Comparison of ENCODE assay signal across 18 cellular contexts in genomic region chr3:72299823-72300222, GRCh38.
DNase-seq lines count a peak whose midpoint lies in the region; ATAC-seq and TF ChIP-seq lines count a peak whose summit lies in the region.
"Had no signal": no experiment of that assay in that cellular context is flagged by ENCODE, and none has a peak within 500 bp of the region (broad histone marks: within the 10 kb centered on the region; RNA-seq: fewer than 3 reads in every experiment).

No MANE protein-coding gene starts in this region.

- DNase-seq in HCT116 (ENCODE audit: low read depth, low spot score) (peak; percentile 21), mucosa of descending colon (peak in 1 of 3 donors; percentile 56), globus pallidus (ENCODE audit: low spot score) (no peak)
- DNase-seq: ACHN, AML-193, COR-L47, DMS 273 treated with DMSO at 0.1 percent for 48 hours, KG1, NCI-H1436, NCI-H2171, NCI-H526, SW 1271 had no signal

- POLR2A ChIA-PET in HCT116 (lab: Charles Lee): no interaction called here

- no TSS peak for BruUV-seq in HCT116 (replicated peaks; lab: Mats Ljungman, UMichigan)

- H3K4me1 ChIP-seq in HCT116 (ENCODE audit: control insufficient read depth in 1 of 2, insufficient read depth in 2 of 2, low read length in 2 of 2) (peaks cover 0 to 20% of the 10 kb centered on the region in 2 experiments; a peak in 2 of 4 replicates), mucosa of descending colon (ENCODE audit: low read depth) (no peaks in the 10 kb centered on the region)

- H3K27me3 ChIP-seq in HCT116 (ENCODE audit: insufficient read depth, low read length): peaks cover 2% of the 10 kb centered on the region; the same call in 1 of the 2 replicates

- no peaks in the 10 kb centered on the region for H3K9me2 ChIP-seq in HCT116 (ENCODE audit: insufficient read depth)

- CTCF ChIA-PET in HCT116 (lab: Charles Lee): no interaction called here

- no peaks in the 10 kb centered on the region for H3K79me2 ChIP-seq in HCT116 (ENCODE audit: insufficient read depth, low read length)

- TF ChIP-seq POLR2A in HCT116 (IDR thresholded peaks at IDR 0.05; ENCODE audit: borderline replicate concordance, extremely low read depth, insufficient read depth, insufficient read length): no peak

- intact Hi-C loops in HCT116 (cut with micrococcal nuclease) (no loop called here), mucosa of descending colon (cut with DNase I, micrococcal nuclease) (no loop called here)

- H4K20me1 ChIP-seq in HCT116 (ENCODE audit: insufficient read depth): no peaks in the 10 kb centered on the region

- ATAC-seq in HCT116 (peak; percentile 60), esophagus mucosa (peak; percentile 84), mucosa of descending colon (peak; percentile 74), HG02642 (IDR thresholded peaks at IDR 0.05; ENCODE audit: poor library complexity, unreplicated experiment) (no peak), GM18870 (IDR thresholded peaks at IDR 0.05; ENCODE audit: unreplicated experiment) (no peak)
- ATAC-seq: GM12878, Panc1 had no signal

- TF ChIP-seq RAD21 in HCT116 (IDR thresholded peaks at IDR 0.05; ENCODE audit: low read depth): no peak

- no peak overlapping the region for H2AFZ ChIP-seq in HCT116 (ENCODE audit: low read depth, low read length, poor library complexity, severe bottlenecking)

- H3K36me3 ChIP-seq in HCT116 (ENCODE audit: control insufficient read depth in 1 of 2, insufficient read depth in 2 of 2, low read length in 2 of 2): no peaks in the 10 kb centered on the region
- no peaks in the 10 kb centered on the region for H3K36me3 ChIP-seq in mucosa of descending colon (ENCODE audit: low read depth)

- H3K4me3 ChIP-seq in HCT116 (replicated peaks in 1 of 2; ENCODE audit: low read depth in 1 of 2, low read length in 2 of 2) (no peak overlapping the region), mucosa of descending colon (no peak overlapping the region)
- H3K4me3 ChIP-seq: GM12878 had no signal

- TF ChIP-seq CTCF in HCT116 (IDR thresholded peaks at IDR 0.05 in 2 of 3, conservative IDR thresholded peaks at IDR 0.05 in 1 of 3; ENCODE audit: borderline replicate concordance in 1 of 3, insufficient read depth in 1 of 3, low read depth in 2 of 3, low read length in 2 of 3) (no peak), VCaP (conservative IDR thresholded peaks at IDR 0.05) (no peak), mucosa of descending colon (IDR thresholded peaks at IDR 0.05) (no peak)

- no peak overlapping the region for H3K27ac ChIP-seq in HCT116 (ENCODE audit: low read depth, low read length)
- H3K27ac ChIP-seq in VCaP: peak overlapping the region; percentile 94

- peak overlapping the region; percentile 37 for H3K4me2 ChIP-seq in HCT116 (ENCODE audit: low read length)

- no peak overlapping the region for H3K9ac ChIP-seq in HCT116 (ENCODE audit: low read length)

- RAD21 ChIA-PET in HCT116 (lab: Charles Lee; ENCODE audit: low non-redundant PET in 1 of 2, low total read pairs in 2 of 2, uncharacterized antibody in 2 of 2, unreplicated experiment in 2 of 2): no interaction called here

- H3K9me3 ChIP-seq in HCT116 (ENCODE audit: control insufficient read depth in 1 of 2, insufficient read depth in 1 of 2, low read depth in 1 of 2, low read length in 2 of 2) (no peaks in the 10 kb centered on the region), mucosa of descending colon (no peaks in the 10 kb centered on the region)

TF ChIP-seq in HCT116, 20 proteins besides CTCF, POLR2A, EP300 and RAD21:
- TF ChIP-seq SP1 (IDR thresholded peaks at IDR 0.05; ENCODE audit: low read depth) (peak; percentile 6; the same call in 1 of the 2 replicates), EGR1 (IDR thresholded peaks at IDR 0.05; ENCODE audit: low read depth) (no peak)

Comparison
In these comparisons a context has a peak if more than half of its experiments do, and no peak if none do; other contexts are left out.
1. ATAC-seq: peak in HCT116 (single experiment), esophagus mucosa (single experiment) and mucosa of descending colon (single experiment); none in HG02642 (single experiment) and GM18870 (single experiment).